In genomic region chr5:96743065-96743768, GRCh38 we compare ENCODE assay signal across 9 cellular contexts.
DNase-seq lines count a peak whose midpoint lies in the region; ATAC-seq and TF ChIP-seq lines count a peak whose summit lies in the region.
"Had no signal": no experiment of that assay in that cellular context is flagged by ENCODE, and none has a peak within 500 bp of the region (broad histone marks: within the 10 kb centered on the region; RNA-seq: fewer than 3 reads in every experiment).

No MANE protein-coding gene starts in this region.

- peaks cover 6% of the 10 kb centered on the region for H3K4me1 ChIP-seq in right cardiac atrium (ENCODE audit: control insufficient read depth, insufficient read depth, low read length)
- peaks cover 0 to 8% (median 5%) of the 10 kb centered on the region in 5 donors for H3K4me1 ChIP-seq in subcutaneous abdominal adipose tissue (ENCODE audit: control insufficient read depth in 5 of 5, insufficient read depth in 5 of 5, low read length in 5 of 5)

- H3K27me3 Mint-ChIP-seq in activated CD4-positive, alpha-beta memory T cell treated with anti-CD3 and anti-CD28 coated beads for 36 hours = no peaks in the 10 kb centered on the region
- H3K27me3 Mint-ChIP-seq in activated CD4-positive, alpha-beta memory T cell treated with anti-CD3 and anti-CD28 coated beads, Interleukin-2, amount 10 ng/mL, durations not matched to agents 7 days and 5 days = no peaks in the 10 kb centered on the region
- no peaks in the 10 kb centered on the region for H3K27me3 Mint-ChIP-seq in WTC11 (ENCODE audit: low read depth)

- H3K9me3 ChIP-seq in right cardiac atrium (ENCODE audit: control insufficient read depth, low read length) = no peaks in the 10 kb centered on the region
- no peaks in the 10 kb centered on the region for H3K9me3 ChIP-seq in subcutaneous abdominal adipose tissue (ENCODE audit: control insufficient read depth in 5 of 5, low read length in 5 of 5)

- peaks cover 71 to 98% (median 97%) of the 10 kb centered on the region in 5 donors for H3K36me3 ChIP-seq in subcutaneous abdominal adipose tissue (ENCODE audit: control insufficient read depth in 5 of 5, insufficient read depth in 5 of 5, low read length in 5 of 5)

- peak overlapping the region; percentile 97 for H3K27ac ChIP-seq in right cardiac atrium (ENCODE audit: low read length)
- H3K27ac ChIP-seq in subcutaneous abdominal adipose tissue (ENCODE audit: low read depth, low read length) = peak overlapping the region; percentile 38

- H3K27ac Mint-ChIP-seq in activated CD4-positive, alpha-beta memory T cell treated with anti-CD3 and anti-CD28 coated beads for 36 hours = peak overlapping the region; percentile 65
- H3K27ac Mint-ChIP-seq in activated CD4-positive, alpha-beta memory T cell treated with anti-CD3 and anti-CD28 coated beads, Interleukin-2, amount 10 ng/mL, durations not matched to agents 7 days and 5 days = no peak overlapping the region
- H3K27ac Mint-ChIP-seq in WTC11 = peak overlapping the region; percentile 83

- no peak overlapping the region for H3K4me3 Mint-ChIP-seq in activated CD4-positive, alpha-beta memory T cell treated with anti-CD3 and anti-CD28 coated beads for 36 hours
- H3K4me3 Mint-ChIP-seq in activated CD4-positive, alpha-beta memory T cell treated with anti-CD3 and anti-CD28 coated beads, Interleukin-2, amount 10 ng/mL, durations not matched to agents 7 days and 5 days = no peak overlapping the region
- no peak overlapping the region for H3K4me3 Mint-ChIP-seq in WTC11

- H3K4me3 ChIP-seq in right cardiac atrium (ENCODE audit: low read length) (no peak overlapping the region), subcutaneous abdominal adipose tissue (ENCODE audit: low read depth in 1 of 5, low read length in 5 of 5) (no peak overlapping the region)

- CTCF ChIA-PET in activated CD4-positive, alpha-beta memory T cell treated with anti-CD3 and anti-CD28 coated beads for 36 hours (lab: Charles Lee) = interaction anchor here (1.0 to 3.9 kb wide), 3 partner anchors 8 to 129 kb away, joined by 3 to 25 read pairs (median 4); no protein-coding TSS in a partner anchor
- CTCF ChIA-PET in activated CD4-positive, alpha-beta memory T cell treated with anti-CD3 and anti-CD28 coated beads, Interleukin-2, amount 10 ng/mL, durations not matched to agents 7 days and 5 days (lab: Charles Lee) = interaction anchor here (1.4 to 3.4 kb wide), 2 partner anchors 9 to 129 kb away, joined by 4 to 22 read pairs; no protein-coding TSS in a partner anchor
- CTCF ChIA-PET in WTC11 (lab: Charles Lee) = interaction anchor here (1.0 to 2.2 kb wide), 6 partner anchors 9 to 399 kb away, joined by 3 to 16 read pairs (median 4); partner anchors contain the start of gene LIX1

- peaks cover 38% of the 10 kb centered on the region for H3K36me3 Mint-ChIP-seq in activated CD4-positive, alpha-beta memory T cell treated with anti-CD3 and anti-CD28 coated beads for 36 hours
- H3K36me3 Mint-ChIP-seq in activated CD4-positive, alpha-beta memory T cell treated with anti-CD3 and anti-CD28 coated beads, Interleukin-2, amount 10 ng/mL, durations not matched to agents 7 days and 5 days (ENCODE audit: low read depth) = peaks cover 77% of the 10 kb centered on the region
- H3K36me3 Mint-ChIP-seq in WTC11 = peaks cover 15% of the 10 kb centered on the region

- peak; percentile 70 for ATAC-seq in WTC11
- ATAC-seq in right cardiac atrium = peak; percentile 59 to 86
- no peak for ATAC-seq in HG03108 (IDR thresholded peaks at IDR 0.05; ENCODE audit: unreplicated experiment)

- H3K4me1 Mint-ChIP-seq in activated CD4-positive, alpha-beta memory T cell treated with anti-CD3 and anti-CD28 coated beads for 36 hours (ENCODE audit: low read depth) = peaks cover 37% of the 10 kb centered on the region
- peaks cover 4% of the 10 kb centered on the region for H3K4me1 Mint-ChIP-seq in activated CD4-positive, alpha-beta memory T cell treated with anti-CD3 and anti-CD28 coated beads, Interleukin-2, amount 10 ng/mL, durations not matched to agents 7 days and 5 days
- peaks cover 13% of the 10 kb centered on the region for H3K4me1 Mint-ChIP-seq in WTC11

- intact Hi-C loops in activated CD4-positive, alpha-beta memory T cell treated with anti-CD3 and anti-CD28 coated beads for 36 hours (cut with micrococcal nuclease) = no loop called here
- intact Hi-C loops in right cardiac atrium (cut with DNase I) = loop anchor here in 2 of 4 donors (10.0 kb wide), 1 partner anchor 128 kb away; no protein-coding TSS in a partner anchor

- POLR2A ChIA-PET in activated CD4-positive, alpha-beta memory T cell treated with anti-CD3 and anti-CD28 coated beads for 36 hours (lab: Charles Lee) = interaction anchor here (0.6 kb wide), 1 partner anchor 62 kb away, joined by 3 read pairs; no protein-coding TSS in a partner anchor
- POLR2A ChIA-PET in activated CD4-positive, alpha-beta memory T cell treated with anti-CD3 and anti-CD28 coated beads, Interleukin-2, amount 10 ng/mL, durations not matched to agents 7 days and 5 days (lab: Charles Lee) = interaction anchor here (0.8 to 1.8 kb wide), 3 partner anchors 10 to 81 kb away, joined by 3 to 8 read pairs (median 3); partner anchors contain the start of gene CAST
- POLR2A ChIA-PET in WTC11 (lab: Charles Lee) = interaction anchor here (1.0 kb wide), 1 partner anchor 40 kb away, joined by 3 read pairs; no protein-coding TSS in a partner anchor

- no peak for TF ChIP-seq CTCF in WTC11 (IDR thresholded peaks at IDR 0.05)

- no peaks in the 10 kb centered on the region for H3K27me3 ChIP-seq in right cardiac atrium (ENCODE audit: control insufficient read depth, insufficient read depth)
- no peaks in the 10 kb centered on the region for H3K27me3 ChIP-seq in subcutaneous abdominal adipose tissue (ENCODE audit: control insufficient read depth in 5 of 5, insufficient read depth in 4 of 5, low read length in 5 of 5)

- WGBS in right cardiac atrium = 62% methylated on average over 11 of the region's 11 CpGs

- no peak for DNase-seq in activated CD4-positive, alpha-beta memory T cell treated with anti-CD3 and anti-CD28 coated beads for 36 hours
- DNase-seq in activated CD4-positive, alpha-beta memory T cell treated with anti-CD3 and anti-CD28 coated beads, Interleukin-2, amount 10 ng/mL, durations not matched to agents 7 days and 5 days = no peak
- DNase-seq in WTC11 (ENCODE audit: low spot score) (no peak), right cardiac atrium (peak; percentile 39 to 66 (median 61)), mucosa of gallbladder (ENCODE audit: low spot score) (no peak), NCI-H146 (lab: John Stamatoyannopoulos, UW) (no peak)
- DNase-seq: activated naive CD4-positive, alpha-beta T cell had no signal

- no peak overlapping the region for H3K9ac ChIP-seq in subcutaneous abdominal adipose tissue (ENCODE audit: low read length in 5 of 5)

- peaks cover 3% of the 10 kb centered on the region for H3K9me3 Mint-ChIP-seq in activated CD4-positive, alpha-beta memory T cell treated with anti-CD3 and anti-CD28 coated beads for 36 hours
- no peaks in the 10 kb centered on the region for H3K9me3 Mint-ChIP-seq in activated CD4-positive, alpha-beta memory T cell treated with anti-CD3 and anti-CD28 coated beads, Interleukin-2, amount 10 ng/mL, durations not matched to agents 7 days and 5 days
- no peaks in the 10 kb centered on the region for H3K9me3 Mint-ChIP-seq in WTC11

TF ChIP-seq in WTC11, 78 proteins besides CTCF, POLR2A, EP300 and RAD21 (continues in another document):
- TF ChIP-seq IRF2 (CRISPR knock-in tag; IDR thresholded peaks at IDR 0.05; ENCODE audit: borderline replicate concordance, low read depth) = no peak
- TF ChIP-seq PRDM15 (CRISPR knock-in tag; IDR thresholded peaks at IDR 0.05) = no peak
- TF ChIP-seq ATF1 (CRISPR knock-in tag; IDR thresholded peaks at IDR 0.05) = no peak
- TF ChIP-seq ZBTB43 (CRISPR knock-in tag; IDR thresholded peaks at IDR 0.05) = no peak
- TF ChIP-seq MAX (CRISPR knock-in tag; IDR thresholded peaks at IDR 0.05) = no peak

Comparison
In these comparisons a context has a peak if more than half of its experiments do, and no peak if none do; other contexts are left out.
1. DNase-seq: peak in right cardiac atrium (3 of 3); none in activated CD4-positive, alpha-beta memory T cell treated with anti-CD3 and anti-CD28 coated beads for 36 hours (single experiment), activated CD4-positive, alpha-beta memory T cell treated with anti-CD3 and anti-CD28 coated beads, Interleukin-2, amount 10 ng/mL, durations not matched to agents 7 days and 5 days (single experiment), WTC11 (single experiment), mucosa of gallbladder (single experiment) and NCI-H146 (single experiment).